1 cellular context compared by ENCODE assay signal in the genomic region with DNA sequence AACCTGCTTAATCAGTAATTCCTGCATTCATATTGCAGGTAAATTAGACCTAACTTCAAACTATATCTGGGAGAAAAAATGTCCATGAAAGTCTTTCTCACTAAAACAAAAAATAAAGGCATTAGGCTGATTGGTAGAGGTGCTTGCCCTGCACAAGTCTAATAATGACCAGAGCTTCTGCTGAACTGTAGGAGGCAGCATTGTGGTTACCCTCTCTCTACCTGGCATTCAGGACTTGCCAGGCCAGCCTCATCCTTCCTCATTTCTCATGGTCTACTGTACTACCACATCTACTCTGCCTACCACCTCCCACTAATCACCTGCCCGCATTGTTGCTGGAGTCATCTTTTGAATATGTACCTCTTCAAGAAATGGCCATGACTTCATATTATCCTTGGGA.
TF ChIP-seq lines count a peak whose summit lies in the region.

No MANE protein-coding gene starts in this region.

TF ChIP-seq in GM23338, 12 proteins besides CTCF, POLR2A, EP300 and RAD21 (continued from another document):
- TF ChIP-seq, protein P1, sequence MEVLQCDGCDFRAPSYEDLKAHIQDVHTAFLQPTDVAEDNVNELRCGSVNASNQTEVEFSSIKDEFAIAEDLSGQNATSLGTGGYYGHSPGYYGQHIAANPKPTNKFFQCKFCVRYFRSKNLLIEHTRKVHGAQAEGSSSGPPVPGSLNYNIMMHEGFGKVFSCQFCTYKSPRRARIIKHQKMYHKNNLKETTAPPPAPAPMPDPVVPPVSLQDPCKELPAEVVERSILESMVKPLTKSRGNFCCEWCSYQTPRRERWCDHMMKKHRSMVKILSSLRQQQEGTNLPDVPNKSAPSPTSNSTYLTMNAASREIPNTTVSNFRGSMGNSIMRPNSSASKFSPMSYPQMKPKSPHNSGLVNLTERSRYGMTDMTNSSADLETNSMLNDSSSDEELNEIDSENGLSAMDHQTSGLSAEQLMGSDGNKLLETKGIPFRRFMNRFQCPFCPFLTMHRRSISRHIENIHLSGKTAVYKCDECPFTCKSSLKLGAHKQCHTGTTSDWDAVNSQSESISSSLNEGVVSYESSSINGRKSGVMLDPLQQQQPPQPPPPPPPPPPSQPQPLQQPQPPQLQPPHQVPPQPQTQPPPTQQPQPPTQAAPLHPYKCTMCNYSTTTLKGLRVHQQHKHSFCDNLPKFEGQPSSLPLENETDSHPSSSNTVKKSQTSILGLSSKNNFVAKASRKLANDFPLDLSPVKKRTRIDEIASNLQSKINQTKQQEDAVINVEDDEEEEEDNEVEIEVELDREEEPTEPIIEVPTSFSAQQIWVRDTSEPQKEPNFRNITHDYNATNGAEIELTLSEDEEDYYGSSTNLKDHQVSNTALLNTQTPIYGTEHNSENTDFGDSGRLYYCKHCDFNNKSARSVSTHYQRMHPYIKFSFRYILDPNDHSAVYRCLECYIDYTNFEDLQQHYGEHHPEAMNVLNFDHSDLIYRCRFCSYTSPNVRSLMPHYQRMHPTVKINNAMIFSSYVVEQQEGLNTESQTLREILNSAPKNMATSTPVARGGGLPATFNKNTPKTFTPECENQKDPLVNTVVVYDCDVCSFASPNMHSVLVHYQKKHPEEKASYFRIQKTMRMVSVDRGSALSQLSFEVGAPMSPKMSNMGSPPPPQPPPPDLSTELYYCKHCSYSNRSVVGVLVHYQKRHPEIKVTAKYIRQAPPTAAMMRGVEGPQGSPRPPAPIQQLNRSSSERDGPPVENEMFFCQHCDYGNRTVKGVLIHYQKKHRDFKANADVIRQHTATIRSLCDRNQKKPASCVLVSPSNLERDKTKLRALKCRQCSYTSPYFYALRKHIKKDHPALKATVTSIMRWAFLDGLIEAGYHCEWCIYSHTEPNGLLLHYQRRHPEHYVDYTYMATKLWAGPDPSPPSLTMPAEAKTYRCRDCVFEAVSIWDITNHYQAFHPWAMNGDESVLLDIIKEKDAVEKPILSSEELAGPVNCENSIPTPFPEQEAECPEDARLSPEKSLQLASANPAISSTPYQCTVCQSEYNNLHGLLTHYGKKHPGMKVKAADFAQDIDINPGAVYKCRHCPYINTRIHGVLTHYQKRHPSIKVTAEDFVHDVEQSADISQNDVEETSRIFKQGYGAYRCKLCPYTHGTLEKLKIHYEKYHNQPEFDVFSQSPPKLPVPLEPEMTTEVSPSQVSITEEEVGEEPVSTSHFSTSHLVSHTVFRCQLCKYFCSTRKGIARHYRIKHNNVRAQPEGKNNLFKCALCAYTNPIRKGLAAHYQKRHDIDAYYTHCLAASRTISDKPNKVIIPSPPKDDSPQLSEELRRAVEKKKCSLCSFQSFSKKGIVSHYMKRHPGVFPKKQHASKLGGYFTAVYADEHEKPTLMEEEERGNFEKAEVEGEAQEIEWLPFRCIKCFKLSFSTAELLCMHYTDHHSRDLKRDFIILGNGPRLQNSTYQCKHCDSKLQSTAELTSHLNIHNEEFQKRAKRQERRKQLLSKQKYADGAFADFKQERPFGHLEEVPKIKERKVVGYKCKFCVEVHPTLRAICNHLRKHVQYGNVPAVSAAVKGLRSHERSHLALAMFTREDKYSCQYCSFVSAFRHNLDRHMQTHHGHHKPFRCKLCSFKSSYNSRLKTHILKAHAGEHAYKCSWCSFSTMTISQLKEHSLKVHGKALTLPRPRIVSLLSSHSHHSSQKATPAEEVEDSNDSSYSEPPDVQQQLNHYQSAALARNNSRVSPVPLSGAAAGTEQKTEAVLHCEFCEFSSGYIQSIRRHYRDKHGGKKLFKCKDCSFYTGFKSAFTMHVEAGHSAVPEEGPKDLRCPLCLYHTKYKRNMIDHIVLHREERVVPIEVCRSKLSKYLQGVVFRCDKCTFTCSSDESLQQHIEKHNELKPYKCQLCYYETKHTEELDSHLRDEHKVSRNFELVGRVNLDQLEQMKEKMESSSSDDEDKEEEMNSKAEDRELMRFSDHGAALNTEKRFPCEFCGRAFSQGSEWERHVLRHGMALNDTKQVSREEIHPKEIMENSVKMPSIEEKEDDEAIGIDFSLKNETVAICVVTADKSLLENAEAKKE (CRISPR knock-in tag; IDR thresholded peaks at IDR 0.05): no peak
- TF ChIP-seq, protein P2, sequence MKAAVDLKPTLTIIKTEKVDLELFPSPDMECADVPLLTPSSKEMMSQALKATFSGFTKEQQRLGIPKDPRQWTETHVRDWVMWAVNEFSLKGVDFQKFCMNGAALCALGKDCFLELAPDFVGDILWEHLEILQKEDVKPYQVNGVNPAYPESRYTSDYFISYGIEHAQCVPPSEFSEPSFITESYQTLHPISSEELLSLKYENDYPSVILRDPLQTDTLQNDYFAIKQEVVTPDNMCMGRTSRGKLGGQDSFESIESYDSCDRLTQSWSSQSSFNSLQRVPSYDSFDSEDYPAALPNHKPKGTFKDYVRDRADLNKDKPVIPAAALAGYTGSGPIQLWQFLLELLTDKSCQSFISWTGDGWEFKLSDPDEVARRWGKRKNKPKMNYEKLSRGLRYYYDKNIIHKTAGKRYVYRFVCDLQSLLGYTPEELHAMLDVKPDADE (IDR thresholded peaks at IDR 0.05): no peak
- TF ChIP-seq CREB1 (CRISPR knock-in tag; IDR thresholded peaks at IDR 0.05; ENCODE audit: low read depth): no peak
- no peak for TF ChIP-seq ZNF114 (CRISPR knock-in tag; IDR thresholded peaks at IDR 0.05)
- TF ChIP-seq, protein P3, sequence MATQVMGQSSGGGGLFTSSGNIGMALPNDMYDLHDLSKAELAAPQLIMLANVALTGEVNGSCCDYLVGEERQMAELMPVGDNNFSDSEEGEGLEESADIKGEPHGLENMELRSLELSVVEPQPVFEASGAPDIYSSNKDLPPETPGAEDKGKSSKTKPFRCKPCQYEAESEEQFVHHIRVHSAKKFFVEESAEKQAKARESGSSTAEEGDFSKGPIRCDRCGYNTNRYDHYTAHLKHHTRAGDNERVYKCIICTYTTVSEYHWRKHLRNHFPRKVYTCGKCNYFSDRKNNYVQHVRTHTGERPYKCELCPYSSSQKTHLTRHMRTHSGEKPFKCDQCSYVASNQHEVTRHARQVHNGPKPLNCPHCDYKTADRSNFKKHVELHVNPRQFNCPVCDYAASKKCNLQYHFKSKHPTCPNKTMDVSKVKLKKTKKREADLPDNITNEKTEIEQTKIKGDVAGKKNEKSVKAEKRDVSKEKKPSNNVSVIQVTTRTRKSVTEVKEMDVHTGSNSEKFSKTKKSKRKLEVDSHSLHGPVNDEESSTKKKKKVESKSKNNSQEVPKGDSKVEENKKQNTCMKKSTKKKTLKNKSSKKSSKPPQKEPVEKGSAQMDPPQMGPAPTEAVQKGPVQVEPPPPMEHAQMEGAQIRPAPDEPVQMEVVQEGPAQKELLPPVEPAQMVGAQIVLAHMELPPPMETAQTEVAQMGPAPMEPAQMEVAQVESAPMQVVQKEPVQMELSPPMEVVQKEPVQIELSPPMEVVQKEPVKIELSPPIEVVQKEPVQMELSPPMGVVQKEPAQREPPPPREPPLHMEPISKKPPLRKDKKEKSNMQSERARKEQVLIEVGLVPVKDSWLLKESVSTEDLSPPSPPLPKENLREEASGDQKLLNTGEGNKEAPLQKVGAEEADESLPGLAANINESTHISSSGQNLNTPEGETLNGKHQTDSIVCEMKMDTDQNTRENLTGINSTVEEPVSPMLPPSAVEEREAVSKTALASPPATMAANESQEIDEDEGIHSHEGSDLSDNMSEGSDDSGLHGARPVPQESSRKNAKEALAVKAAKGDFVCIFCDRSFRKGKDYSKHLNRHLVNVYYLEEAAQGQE (IDR thresholded peaks at IDR 0.05; ENCODE audit: unreplicated experiment): no peak
- TF ChIP-seq POLR2AphosphoS5 (IDR thresholded peaks at IDR 0.05; ENCODE audit: low read depth): no peak
- TF ChIP-seq EZH2phosphoT487 (IDR thresholded peaks at IDR 0.05; ENCODE audit: unreplicated experiment): no peak
- TF ChIP-seq NANOG (IDR thresholded peaks at IDR 0.05; ENCODE audit: borderline replicate concordance): no peak
- TF ChIP-seq ZNF331 (CRISPR knock-in tag; IDR thresholded peaks at IDR 0.05; ENCODE audit: low read depth): no peak
